Comparison of ENCODE assay signal across 6 cellular contexts in the genomic region with DNA sequence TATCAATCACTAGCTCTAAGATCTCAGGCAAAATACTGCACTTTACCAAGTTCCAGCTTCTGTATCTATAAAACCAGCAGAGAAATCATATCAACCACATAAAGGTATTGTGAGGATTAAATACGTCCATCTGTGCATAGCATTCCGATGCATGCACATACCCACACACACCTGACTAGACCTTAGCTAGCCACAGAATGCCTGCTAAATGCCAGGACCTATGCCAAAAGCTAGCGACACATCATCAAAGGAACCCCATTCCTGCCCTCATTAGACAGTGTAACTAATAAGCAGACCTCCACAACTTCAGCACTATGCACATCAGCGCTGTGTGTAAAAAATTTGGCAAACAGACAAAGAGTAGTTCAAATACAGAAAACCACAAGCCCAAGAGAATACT.
"Had no signal": no experiment of that assay in that cellular context is flagged by ENCODE, and none has a peak within 500 bp of the region (broad histone marks: within the 10 kb centered on the region; RNA-seq: fewer than 3 reads in every experiment).

No MANE protein-coding gene starts in this region.

- H3K4me3 ChIP-seq: GM23338 had no signal

- DNase-seq: H9, HCEC 1CT, KBM-7 had no signal

- H3K4me2 ChIP-seq: GM23338, KMS-11 had no signal

- H2AFZ ChIP-seq: GM23338 had no signal

- ATAC-seq: GM23338, HepG2 had no signal

- H3K9ac ChIP-seq: KMS-11 had no signal

- H3K27ac ChIP-seq: KMS-11 had no signal
